Comparison of ENCODE assay signal across 8 cellular contexts in genomic region chr11:16924826-16925494, GRCh38.
DNase-seq lines count a peak whose midpoint lies in the region; ATAC-seq and TF ChIP-seq lines count a peak whose summit lies in the region.

No MANE protein-coding gene starts in this region.

- DNase-seq in BE2C (no peak), GM20000 (ENCODE audit: low spot score) (peak; percentile 59), NCI-H1092 treated with DMSO at 0.1 percent for 48 hours (lab: John Stamatoyannopoulos, UW) (peak; percentile 12), memory B cell (ENCODE audit: low spot score in 2 of 2) (no peak), type B pancreatic cell (ENCODE audit: extremely low spot score, unreplicated experiment) (peak; percentile 78), germinal center (ENCODE audit: low spot score) (no peak)
- no peak for DNase-seq in effector memory CD4-positive, alpha-beta T cell

- no peaks in the 10 kb centered on the region for H3K4me1 ChIP-seq in BE2C
- peaks cover 8% of the 10 kb centered on the region for H3K4me1 ChIP-seq in effector memory CD4-positive, alpha-beta T cell (ENCODE audit: control insufficient read depth, insufficient read depth, low read length, poor library complexity, severe bottlenecking)

- H3K9me3 ChIP-seq in BE2C, result no peaks in the 10 kb centered on the region
- no peaks in the 10 kb centered on the region for H3K9me3 ChIP-seq in effector memory CD4-positive, alpha-beta T cell (ENCODE audit: control insufficient read depth, low read length)

- TF ChIP-seq CTCF in BE2C (IDR thresholded peaks at IDR 0.05; ENCODE audit: low read depth, low read length) (no peak), GM20000 (IDR thresholded peaks at IDR 0.05; ENCODE audit: extremely low read depth, missing control alignments) (no peak), type B pancreatic cell (conservative IDR thresholded peaks at IDR 0.05) (no peak)

- peaks cover 21% of the 10 kb centered on the region for H3K27me3 ChIP-seq in BE2C
- peaks cover 3% of the 10 kb centered on the region for H3K27me3 ChIP-seq in effector memory CD4-positive, alpha-beta T cell (replicated peaks; ENCODE audit: control insufficient read depth, insufficient read depth, low read length, poor library complexity, severe bottlenecking)

- peaks cover 13% of the 10 kb centered on the region for H3K4me1 Mint-ChIP-seq in memory B cell
- peaks cover 26% of the 10 kb centered on the region for H3K4me1 Mint-ChIP-seq in type B pancreatic cell (ENCODE audit: unreplicated experiment)

- ATAC-seq in memory B cell (ENCODE audit: low read depth) (peak; percentile 4), GM18520 (IDR thresholded peaks at IDR 0.05; ENCODE audit: unreplicated experiment) (no peak)

- H3K4me3 Mint-ChIP-seq in memory B cell (peak overlapping the region; percentile 89), type B pancreatic cell (peak overlapping the region; percentile 88)

- H3K27me3 Mint-ChIP-seq in memory B cell (peaks cover 3% of the 10 kb centered on the region), type B pancreatic cell (peaks cover 53% of the 10 kb centered on the region)

- peak overlapping the region; percentile 58 for H3K27ac Mint-ChIP-seq in memory B cell
- H3K27ac Mint-ChIP-seq in type B pancreatic cell, result peak overlapping the region; percentile 98

- H3K27ac ChIP-seq in effector memory CD4-positive, alpha-beta T cell (ENCODE audit: insufficient read depth, low read length, poor library complexity, severe bottlenecking), result no peak overlapping the region

- H3K9me3 Mint-ChIP-seq in memory B cell (no peaks in the 10 kb centered on the region), type B pancreatic cell (no peaks in the 10 kb centered on the region)

- H3K36me3 Mint-ChIP-seq in memory B cell (no peaks in the 10 kb centered on the region), type B pancreatic cell (peaks cover 4% of the 10 kb centered on the region)

- H3K36me3 ChIP-seq in BE2C, result no peaks in the 10 kb centered on the region
- no peaks in the 10 kb centered on the region for H3K36me3 ChIP-seq in effector memory CD4-positive, alpha-beta T cell (ENCODE audit: control insufficient read depth, insufficient read depth, low read length)

- H3K4me3 ChIP-seq in BE2C (ENCODE audit: low read depth, low read length), result peak overlapping the region; percentile 11
- H3K4me3 ChIP-seq in effector memory CD4-positive, alpha-beta T cell (ENCODE audit: insufficient read depth, low read depth, low read length, poor library complexity, severe bottlenecking), result peak overlapping the region; percentile 15

Comparison
In these comparisons a context has a peak if more than half of its experiments do, and no peak if none do; other contexts are left out.
1. DNase-seq: peak in GM20000 (single experiment), NCI-H1092 treated with DMSO at 0.1 percent for 48 hours (single experiment) and type B pancreatic cell (single experiment); none in BE2C (single experiment), effector memory CD4-positive, alpha-beta T cell (0 of 3), memory B cell (0 of 2) and germinal center (single experiment).